ENCODE assay signal across 1 cellular context in the genomic region with DNA sequence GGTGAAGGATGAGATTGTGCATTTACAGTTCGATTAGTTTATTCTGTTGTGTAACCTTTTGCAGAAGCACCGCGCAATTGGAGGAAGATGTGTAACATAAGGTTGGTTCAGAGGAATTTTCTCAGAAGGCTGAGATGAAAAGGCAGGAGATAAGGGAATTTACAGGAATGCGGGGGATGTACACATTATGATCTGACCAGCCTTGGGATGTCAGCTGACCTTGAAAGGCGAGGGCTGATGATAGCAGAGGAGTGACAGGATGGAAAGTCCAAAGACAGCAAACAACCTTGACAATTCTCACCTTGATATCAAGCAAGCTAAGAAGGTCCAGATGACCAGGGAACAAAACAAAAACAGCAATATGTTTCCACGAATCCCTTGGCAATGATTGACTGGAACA.
TF ChIP-seq lines count a peak whose summit lies in the region.

No MANE protein-coding gene starts in this region.

TF ChIP-seq in H1, 55 proteins besides CTCF, POLR2A, EP300 and RAD21 (continued from another document):
- no peak for TF ChIP-seq TAF7 (optimal IDR thresholded peaks at IDR 0.05; ENCODE audit: borderline replicate concordance, low read depth, low read length)
- no peak for TF ChIP-seq SP2 (IDR thresholded peaks at IDR 0.05; ENCODE audit: low read length)
- TF ChIP-seq CHD1 (IDR thresholded peaks at IDR 0.05; ENCODE audit: low read depth, low read length): no peak
- no peak for TF ChIP-seq GTF2F1 (IDR thresholded peaks at IDR 0.05; ENCODE audit: borderline replicate concordance, low read depth, low read length)
